ENCODE assay signal across 11 cellular contexts in the genomic region with DNA sequence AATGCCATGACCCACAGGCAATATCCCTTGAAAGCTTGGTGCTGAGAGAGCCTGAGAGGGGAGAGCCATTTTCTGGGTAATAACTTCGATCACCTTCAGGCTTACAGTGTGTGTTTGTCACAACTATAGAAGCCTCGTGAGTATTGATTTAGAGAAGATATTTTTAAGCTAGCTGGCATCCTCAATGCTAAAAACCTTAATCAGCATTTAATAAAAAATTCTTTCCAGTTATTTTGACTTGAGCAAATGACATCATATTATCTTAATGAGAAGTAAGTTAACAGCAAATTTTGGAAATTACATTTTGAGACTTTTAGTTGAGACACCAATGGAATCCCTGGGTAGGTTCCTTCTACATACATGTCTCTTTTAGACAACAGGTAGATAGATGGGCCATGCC.
"Had no signal": no experiment of that assay in that cellular context is flagged by ENCODE, and none has a peak within 500 bp of the region (broad histone marks: within the 10 kb centered on the region; RNA-seq: fewer than 3 reads in every experiment).

No MANE protein-coding gene starts in this region.

- ATAC-seq: GM23338, HCT116 had no signal

- H3K4me3 ChIP-seq: GM23248, GM23338, HAP-1 had no signal

- FAIRE-seq: H1, H54 had no signal

- H3K4me1 ChIP-seq: HAP-1 had no signal

- H3K9ac ChIP-seq: GM23248 had no signal

- H3K9me3 ChIP-seq: HAP-1 had no signal

- H3K36me3 ChIP-seq: HAP-1 had no signal

- H3K27ac ChIP-seq: GM23248 had no signal

- H2AFZ ChIP-seq: GM23248 had no signal

- DNase-seq: GM23248, GOT3, H7, H9, HCEC 1CT, HFFc6 had no signal

- H3K4me2 ChIP-seq: GM23338 had no signal
